3 cellular contexts compared by ENCODE assay signal in the genomic region with DNA sequence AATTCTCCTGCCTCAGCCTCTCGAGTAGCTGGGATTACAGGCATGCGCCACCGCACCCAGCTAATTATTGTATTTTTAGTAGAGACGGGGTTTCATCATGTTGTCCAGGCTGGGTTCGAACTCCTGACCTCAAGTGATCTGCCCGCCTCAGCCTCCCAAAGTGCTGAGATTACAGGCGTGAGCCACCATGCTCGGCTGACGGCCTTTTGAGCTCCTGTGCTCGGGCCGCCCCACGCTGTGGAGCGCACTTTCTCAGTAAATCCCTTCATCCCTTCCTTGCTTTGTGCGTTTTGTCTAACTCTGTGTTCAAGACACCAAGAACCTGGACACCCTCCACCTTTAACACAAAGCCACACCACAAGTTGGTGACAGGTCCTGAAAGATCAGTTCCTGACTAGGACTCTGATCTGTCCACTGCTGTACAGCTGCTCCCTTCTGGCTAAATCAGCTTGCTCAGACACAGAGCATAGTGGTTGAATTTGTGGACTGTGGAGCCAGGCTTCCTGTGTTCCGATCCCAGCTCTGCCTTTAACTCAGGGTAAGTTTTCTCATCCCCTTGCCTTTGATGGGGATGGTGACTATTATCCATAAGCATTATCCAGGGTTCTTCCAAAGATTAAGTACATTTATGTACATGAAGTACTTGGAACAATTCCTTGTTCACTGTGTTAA.
TF ChIP-seq lines count a peak whose summit lies in the region.

No MANE protein-coding gene starts in this region.

TF ChIP-seq in SK-N-SH, 30 proteins besides CTCF, POLR2A, EP300 and RAD21:
- TF ChIP-seq, protein P1, sequence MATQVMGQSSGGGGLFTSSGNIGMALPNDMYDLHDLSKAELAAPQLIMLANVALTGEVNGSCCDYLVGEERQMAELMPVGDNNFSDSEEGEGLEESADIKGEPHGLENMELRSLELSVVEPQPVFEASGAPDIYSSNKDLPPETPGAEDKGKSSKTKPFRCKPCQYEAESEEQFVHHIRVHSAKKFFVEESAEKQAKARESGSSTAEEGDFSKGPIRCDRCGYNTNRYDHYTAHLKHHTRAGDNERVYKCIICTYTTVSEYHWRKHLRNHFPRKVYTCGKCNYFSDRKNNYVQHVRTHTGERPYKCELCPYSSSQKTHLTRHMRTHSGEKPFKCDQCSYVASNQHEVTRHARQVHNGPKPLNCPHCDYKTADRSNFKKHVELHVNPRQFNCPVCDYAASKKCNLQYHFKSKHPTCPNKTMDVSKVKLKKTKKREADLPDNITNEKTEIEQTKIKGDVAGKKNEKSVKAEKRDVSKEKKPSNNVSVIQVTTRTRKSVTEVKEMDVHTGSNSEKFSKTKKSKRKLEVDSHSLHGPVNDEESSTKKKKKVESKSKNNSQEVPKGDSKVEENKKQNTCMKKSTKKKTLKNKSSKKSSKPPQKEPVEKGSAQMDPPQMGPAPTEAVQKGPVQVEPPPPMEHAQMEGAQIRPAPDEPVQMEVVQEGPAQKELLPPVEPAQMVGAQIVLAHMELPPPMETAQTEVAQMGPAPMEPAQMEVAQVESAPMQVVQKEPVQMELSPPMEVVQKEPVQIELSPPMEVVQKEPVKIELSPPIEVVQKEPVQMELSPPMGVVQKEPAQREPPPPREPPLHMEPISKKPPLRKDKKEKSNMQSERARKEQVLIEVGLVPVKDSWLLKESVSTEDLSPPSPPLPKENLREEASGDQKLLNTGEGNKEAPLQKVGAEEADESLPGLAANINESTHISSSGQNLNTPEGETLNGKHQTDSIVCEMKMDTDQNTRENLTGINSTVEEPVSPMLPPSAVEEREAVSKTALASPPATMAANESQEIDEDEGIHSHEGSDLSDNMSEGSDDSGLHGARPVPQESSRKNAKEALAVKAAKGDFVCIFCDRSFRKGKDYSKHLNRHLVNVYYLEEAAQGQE (IDR thresholded peaks at IDR 0.05; ENCODE audit: low read depth, low read length): no peak
- no peak for TF ChIP-seq FOSL2 (IDR thresholded peaks at IDR 0.05; ENCODE audit: borderline replicate concordance, low read depth)
- TF ChIP-seq, protein P2, sequence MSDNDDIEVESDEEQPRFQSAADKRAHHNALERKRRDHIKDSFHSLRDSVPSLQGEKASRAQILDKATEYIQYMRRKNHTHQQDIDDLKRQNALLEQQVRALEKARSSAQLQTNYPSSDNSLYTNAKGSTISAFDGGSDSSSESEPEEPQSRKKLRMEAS (IDR thresholded peaks at IDR 0.05; ENCODE audit: low read depth): no peak
- no peak for TF ChIP-seq RFX5 (IDR thresholded peaks at IDR 0.05; ENCODE audit: low read length)
- no peak for TF ChIP-seq JUND (IDR thresholded peaks at IDR 0.05)
- TF ChIP-seq RXRA (IDR thresholded peaks at IDR 0.05; ENCODE audit: borderline replicate concordance, low read depth): no peak
- no peak for TF ChIP-seq NRF1 (IDR thresholded peaks at IDR 0.05; ENCODE audit: low read depth, low read length)
- no peak for TF ChIP-seq TEAD4 (IDR thresholded peaks at IDR 0.05; ENCODE audit: borderline replicate concordance, insufficient read depth)
- TF ChIP-seq, protein P3, sequence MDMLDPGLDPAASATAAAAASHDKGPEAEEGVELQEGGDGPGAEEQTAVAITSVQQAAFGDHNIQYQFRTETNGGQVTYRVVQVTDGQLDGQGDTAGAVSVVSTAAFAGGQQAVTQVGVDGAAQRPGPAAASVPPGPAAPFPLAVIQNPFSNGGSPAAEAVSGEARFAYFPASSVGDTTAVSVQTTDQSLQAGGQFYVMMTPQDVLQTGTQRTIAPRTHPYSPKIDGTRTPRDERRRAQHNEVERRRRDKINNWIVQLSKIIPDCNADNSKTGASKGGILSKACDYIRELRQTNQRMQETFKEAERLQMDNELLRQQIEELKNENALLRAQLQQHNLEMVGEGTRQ (IDR thresholded peaks at IDR 0.05; ENCODE audit: borderline replicate concordance, low read depth, low read length): no peak
- no peak for TF ChIP-seq POLR2AphosphoS5 (IDR thresholded peaks at IDR 0.05; ENCODE audit: low read depth, low read length)
- TF ChIP-seq YY1 (IDR thresholded peaks at IDR 0.05; ENCODE audit: low read depth): no peak

TF ChIP-seq in SK-N-SH treated with all-trans-retinoic acid at 6 μM for 48 hours, 23 proteins besides CTCF, POLR2A, EP300 and RAD21 (continues in another document):
- TF ChIP-seq ZFP30 (CRISPR knock-in tag; IDR thresholded peaks at IDR 0.05) (no peak), RARB (CRISPR knock-in tag; IDR thresholded peaks at IDR 0.05) (no peak), ZNF8 (CRISPR knock-in tag; IDR thresholded peaks at IDR 0.05) (no peak), PATZ1 (CRISPR knock-in tag; IDR thresholded peaks at IDR 0.05; ENCODE audit: borderline replicate concordance) (no peak), ZNF565 (CRISPR knock-in tag; conservative IDR thresholded peaks at IDR 0.05; ENCODE audit: low read depth) (no peak), BACH2 (CRISPR knock-in tag; IDR thresholded peaks at IDR 0.05; ENCODE audit: borderline replicate concordance) (no peak), TSHZ2 (CRISPR knock-in tag; IDR thresholded peaks at IDR 0.05) (no peak), PPARA (CRISPR knock-in tag; IDR thresholded peaks at IDR 0.05; ENCODE audit: borderline replicate concordance) (no peak), CSDC2 (CRISPR knock-in tag; IDR thresholded peaks at IDR 0.05) (no peak)
- TF ChIP-seq, protein P4, sequence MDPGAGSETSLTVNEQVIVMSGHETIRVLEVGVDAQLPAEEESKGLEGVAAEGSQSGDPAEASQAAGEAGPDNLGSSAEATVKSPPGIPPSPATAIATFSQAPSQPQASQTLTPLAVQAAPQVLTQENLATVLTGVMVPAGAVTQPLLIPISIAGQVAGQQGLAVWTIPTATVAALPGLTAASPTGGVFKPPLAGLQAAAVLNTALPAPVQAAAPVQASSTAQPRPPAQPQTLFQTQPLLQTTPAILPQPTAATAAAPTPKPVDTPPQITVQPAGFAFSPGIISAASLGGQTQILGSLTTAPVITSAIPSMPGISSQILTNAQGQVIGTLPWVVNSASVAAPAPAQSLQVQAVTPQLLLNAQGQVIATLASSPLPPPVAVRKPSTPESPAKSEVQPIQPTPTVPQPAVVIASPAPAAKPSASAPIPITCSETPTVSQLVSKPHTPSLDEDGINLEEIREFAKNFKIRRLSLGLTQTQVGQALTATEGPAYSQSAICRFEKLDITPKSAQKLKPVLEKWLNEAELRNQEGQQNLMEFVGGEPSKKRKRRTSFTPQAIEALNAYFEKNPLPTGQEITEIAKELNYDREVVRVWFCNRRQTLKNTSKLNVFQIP (CRISPR knock-in tag; IDR thresholded peaks at IDR 0.05; ENCODE audit: borderline replicate concordance, low read depth): no peak

TF ChIP-seq in endothelial cell of umbilical vein, 7 proteins besides CTCF, POLR2A, EP300 and RAD21:
- TF ChIP-seq, protein P2 (IDR thresholded peaks at IDR 0.05; ENCODE audit: insufficient read depth, insufficient read length): no peak
- TF ChIP-seq GATA2 (IDR thresholded peaks at IDR 0.05; ENCODE audit: insufficient read depth, insufficient read length, low read depth, low read length) (no peak), EZH2 (IDR thresholded peaks at IDR 0.05; ENCODE audit: borderline replicate concordance, low read depth, low read length, severe bottlenecking) (no peak), JUN (IDR thresholded peaks at IDR 0.05; ENCODE audit: borderline replicate concordance, insufficient read depth, insufficient read length, low read depth) (no peak), POLR2AphosphoS5 (IDR thresholded peaks at IDR 0.05; ENCODE audit: insufficient read depth, low read depth, low read length) (no peak), MYC (IDR thresholded peaks at IDR 0.05; ENCODE audit: low read depth, low read length) (no peak), FOS (IDR thresholded peaks at IDR 0.05; ENCODE audit: borderline replicate concordance, insufficient read depth, low read length) (no peak)
TF ChIP-seq in endothelial cell of umbilical vein: peak in this region for 0.
